1 cellular context compared by ENCODE assay signal in genomic region chr15:52021128-52021671, GRCh38.
TF ChIP-seq lines count a peak whose summit lies in the region.

No MANE protein-coding gene starts in this region.

TF ChIP-seq in HepG2, 621 proteins besides CTCF, POLR2A, EP300 and RAD21 (continued from another document and continues in another):
- TF ChIP-seq ZNF280D (CRISPR knock-in tag; IDR thresholded peaks at IDR 0.05), result no peak
- TF ChIP-seq ZNF776 (CRISPR knock-in tag; IDR thresholded peaks at IDR 0.05), result no peak
- TF ChIP-seq IKZF1 (IDR thresholded peaks at IDR 0.05), result no peak
- no peak for TF ChIP-seq FOXP1 (IDR thresholded peaks at IDR 0.05)
- no peak for TF ChIP-seq FOXP1 (CRISPR knock-in tag; IDR thresholded peaks at IDR 0.05)
- peak; percentile 56; the same call in 1 of the 2 replicates for TF ChIP-seq CEBPG (CRISPR knock-in tag; IDR thresholded peaks at IDR 0.05)
- TF ChIP-seq ZNF570 (CRISPR knock-in tag; IDR thresholded peaks at IDR 0.05; ENCODE audit: borderline replicate concordance), result no peak
- no peak for TF ChIP-seq ZNF607 (CRISPR knock-in tag; IDR thresholded peaks at IDR 0.05; ENCODE audit: borderline replicate concordance)
- TF ChIP-seq ZNF761 (CRISPR knock-in tag; conservative IDR thresholded peaks at IDR 0.05), result no peak
- no peak for TF ChIP-seq NFE2L1 (CRISPR knock-in tag; IDR thresholded peaks at IDR 0.05; ENCODE audit: borderline replicate concordance)
- no peak for TF ChIP-seq ZNF33B (CRISPR knock-in tag; IDR thresholded peaks at IDR 0.05)
- TF ChIP-seq ZNF614 (CRISPR knock-in tag; IDR thresholded peaks at IDR 0.05; ENCODE audit: borderline replicate concordance), result no peak
- TF ChIP-seq SRF (IDR thresholded peaks at IDR 0.05; ENCODE audit: low read depth, low read length), result no peak
- TF ChIP-seq FOXA3 (CRISPR knock-in tag; IDR thresholded peaks at IDR 0.05), result no peak
- TF ChIP-seq HNRNPH1 (optimal IDR thresholded peaks at IDR 0.05; ENCODE audit: low read depth, low read length), result no peak
- peak; percentile 24 for TF ChIP-seq ASH2L (IDR thresholded peaks at IDR 0.05; ENCODE audit: insufficient read length, low read depth, low read length)
- no peak; the same call in 1 of the 2 replicates for TF ChIP-seq TAF1 (CRISPR knock-in tag; IDR thresholded peaks at IDR 0.05)
- TF ChIP-seq KDM5B (CRISPR knock-in tag; IDR thresholded peaks at IDR 0.05; ENCODE audit: borderline replicate concordance), result no peak
- TF ChIP-seq RNF2 (conservative IDR thresholded peaks at IDR 0.05; ENCODE audit: low read depth), result no peak
- 0 out of 2 replicates have a peak, but pooled peaks have one; percentile 23 for TF ChIP-seq CREM (IDR thresholded peaks at IDR 0.05)
- TF ChIP-seq CREM (CRISPR knock-in tag; IDR thresholded peaks at IDR 0.05), result no peak
- TF ChIP-seq, protein P1, sequence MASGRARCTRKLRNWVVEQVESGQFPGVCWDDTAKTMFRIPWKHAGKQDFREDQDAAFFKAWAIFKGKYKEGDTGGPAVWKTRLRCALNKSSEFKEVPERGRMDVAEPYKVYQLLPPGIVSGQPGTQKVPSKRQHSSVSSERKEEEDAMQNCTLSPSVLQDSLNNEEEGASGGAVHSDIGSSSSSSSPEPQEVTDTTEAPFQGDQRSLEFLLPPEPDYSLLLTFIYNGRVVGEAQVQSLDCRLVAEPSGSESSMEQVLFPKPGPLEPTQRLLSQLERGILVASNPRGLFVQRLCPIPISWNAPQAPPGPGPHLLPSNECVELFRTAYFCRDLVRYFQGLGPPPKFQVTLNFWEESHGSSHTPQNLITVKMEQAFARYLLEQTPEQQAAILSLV (CRISPR knock-in tag; IDR thresholded peaks at IDR 0.05; ENCODE audit: borderline replicate concordance), result no peak
- no peak for TF ChIP-seq TMF1 (CRISPR knock-in tag; IDR thresholded peaks at IDR 0.05; ENCODE audit: low read depth)
- no peak for TF ChIP-seq ZFAT (CRISPR knock-in tag; conservative IDR thresholded peaks at IDR 0.05)
- TF ChIP-seq, protein P2, sequence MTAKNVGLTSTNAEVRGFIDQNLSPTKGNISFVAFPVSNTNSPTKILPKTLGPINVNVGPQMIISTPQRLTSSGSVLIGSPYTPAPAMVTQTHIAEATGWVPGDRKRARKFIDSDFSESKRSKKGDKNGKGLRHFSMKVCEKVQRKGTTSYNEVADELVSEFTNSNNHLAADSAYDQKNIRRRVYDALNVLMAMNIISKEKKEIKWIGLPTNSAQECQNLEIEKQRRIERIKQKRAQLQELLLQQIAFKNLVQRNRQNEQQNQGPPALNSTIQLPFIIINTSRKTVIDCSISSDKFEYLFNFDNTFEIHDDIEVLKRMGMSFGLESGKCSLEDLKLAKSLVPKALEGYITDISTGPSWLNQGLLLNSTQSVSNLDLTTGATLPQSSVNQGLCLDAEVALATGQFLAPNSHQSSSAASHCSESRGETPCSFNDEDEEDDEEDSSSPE (CRISPR knock-in tag; IDR thresholded peaks at IDR 0.05), result no peak
- TF ChIP-seq GATAD2A (CRISPR knock-in tag; IDR thresholded peaks at IDR 0.05), result peak; percentile 58
- TF ChIP-seq ZNF616 (CRISPR knock-in tag; IDR thresholded peaks at IDR 0.05; ENCODE audit: low read depth), result no peak
- TF ChIP-seq ZNF513 (CRISPR knock-in tag; conservative IDR thresholded peaks at IDR 0.05), result no peak
- no peak for TF ChIP-seq TRIM24 (CRISPR knock-in tag; IDR thresholded peaks at IDR 0.05)
- no peak for TF ChIP-seq ZBTB25 (CRISPR knock-in tag; IDR thresholded peaks at IDR 0.05)
- TF ChIP-seq SPEN (CRISPR knock-in tag; IDR thresholded peaks at IDR 0.05; ENCODE audit: low read depth), result no peak
- TF ChIP-seq BHLHE40 (IDR thresholded peaks at IDR 0.05; ENCODE audit: low read length), result no peak
- no peak for TF ChIP-seq ZNF430 (CRISPR knock-in tag; IDR thresholded peaks at IDR 0.05)
- TF ChIP-seq, protein P3, sequence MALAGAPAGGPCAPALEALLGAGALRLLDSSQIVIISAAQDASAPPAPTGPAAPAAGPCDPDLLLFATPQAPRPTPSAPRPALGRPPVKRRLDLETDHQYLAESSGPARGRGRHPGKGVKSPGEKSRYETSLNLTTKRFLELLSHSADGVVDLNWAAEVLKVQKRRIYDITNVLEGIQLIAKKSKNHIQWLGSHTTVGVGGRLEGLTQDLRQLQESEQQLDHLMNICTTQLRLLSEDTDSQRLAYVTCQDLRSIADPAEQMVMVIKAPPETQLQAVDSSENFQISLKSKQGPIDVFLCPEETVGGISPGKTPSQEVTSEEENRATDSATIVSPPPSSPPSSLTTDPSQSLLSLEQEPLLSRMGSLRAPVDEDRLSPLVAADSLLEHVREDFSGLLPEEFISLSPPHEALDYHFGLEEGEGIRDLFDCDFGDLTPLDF (CRISPR knock-in tag; IDR thresholded peaks at IDR 0.05), result no peak
- TF ChIP-seq NR1H2 (CRISPR knock-in tag; IDR thresholded peaks at IDR 0.05; ENCODE audit: borderline replicate concordance, low read depth), result no peak
- no peak for TF ChIP-seq TEF (CRISPR knock-in tag; IDR thresholded peaks at IDR 0.05)
- no peak for TF ChIP-seq ZNF75D (CRISPR knock-in tag; IDR thresholded peaks at IDR 0.05; ENCODE audit: borderline replicate concordance)
- no peak for TF ChIP-seq GABPB1 (CRISPR knock-in tag; IDR thresholded peaks at IDR 0.05)
- TF ChIP-seq RFX1 (IDR thresholded peaks at IDR 0.05), result no peak
- TF ChIP-seq TP53 (CRISPR knock-in tag; conservative IDR thresholded peaks at IDR 0.05), result no peak
- TF ChIP-seq ATRX (CRISPR knock-in tag; IDR thresholded peaks at IDR 0.05; ENCODE audit: borderline replicate concordance), result no peak
- no peak for TF ChIP-seq NFYC (CRISPR knock-in tag; IDR thresholded peaks at IDR 0.05)
- TF ChIP-seq JARID2 (CRISPR knock-in tag; IDR thresholded peaks at IDR 0.05; ENCODE audit: insufficient replicate concordance), result no peak
- TF ChIP-seq, protein P4, sequence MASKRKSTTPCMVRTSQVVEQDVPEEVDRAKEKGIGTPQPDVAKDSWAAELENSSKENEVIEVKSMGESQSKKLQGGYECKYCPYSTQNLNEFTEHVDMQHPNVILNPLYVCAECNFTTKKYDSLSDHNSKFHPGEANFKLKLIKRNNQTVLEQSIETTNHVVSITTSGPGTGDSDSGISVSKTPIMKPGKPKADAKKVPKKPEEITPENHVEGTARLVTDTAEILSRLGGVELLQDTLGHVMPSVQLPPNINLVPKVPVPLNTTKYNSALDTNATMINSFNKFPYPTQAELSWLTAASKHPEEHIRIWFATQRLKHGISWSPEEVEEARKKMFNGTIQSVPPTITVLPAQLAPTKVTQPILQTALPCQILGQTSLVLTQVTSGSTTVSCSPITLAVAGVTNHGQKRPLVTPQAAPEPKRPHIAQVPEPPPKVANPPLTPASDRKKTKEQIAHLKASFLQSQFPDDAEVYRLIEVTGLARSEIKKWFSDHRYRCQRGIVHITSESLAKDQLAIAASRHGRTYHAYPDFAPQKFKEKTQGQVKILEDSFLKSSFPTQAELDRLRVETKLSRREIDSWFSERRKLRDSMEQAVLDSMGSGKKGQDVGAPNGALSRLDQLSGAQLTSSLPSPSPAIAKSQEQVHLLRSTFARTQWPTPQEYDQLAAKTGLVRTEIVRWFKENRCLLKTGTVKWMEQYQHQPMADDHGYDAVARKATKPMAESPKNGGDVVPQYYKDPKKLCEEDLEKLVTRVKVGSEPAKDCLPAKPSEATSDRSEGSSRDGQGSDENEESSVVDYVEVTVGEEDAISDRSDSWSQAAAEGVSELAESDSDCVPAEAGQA (IDR thresholded peaks at IDR 0.05; ENCODE audit: low read depth), result no peak
- TF ChIP-seq, protein P4 (CRISPR knock-in tag; IDR thresholded peaks at IDR 0.05; ENCODE audit: borderline replicate concordance), result no peak
- TF ChIP-seq DMAP1 (CRISPR knock-in tag; IDR thresholded peaks at IDR 0.05), result no peak
- no peak for TF ChIP-seq ARID2 (CRISPR knock-in tag; IDR thresholded peaks at IDR 0.05; ENCODE audit: borderline replicate concordance)
- TF ChIP-seq PHB2 (IDR thresholded peaks at IDR 0.05; ENCODE audit: partially characterized antibody), result no peak
- TF ChIP-seq, protein P5, sequence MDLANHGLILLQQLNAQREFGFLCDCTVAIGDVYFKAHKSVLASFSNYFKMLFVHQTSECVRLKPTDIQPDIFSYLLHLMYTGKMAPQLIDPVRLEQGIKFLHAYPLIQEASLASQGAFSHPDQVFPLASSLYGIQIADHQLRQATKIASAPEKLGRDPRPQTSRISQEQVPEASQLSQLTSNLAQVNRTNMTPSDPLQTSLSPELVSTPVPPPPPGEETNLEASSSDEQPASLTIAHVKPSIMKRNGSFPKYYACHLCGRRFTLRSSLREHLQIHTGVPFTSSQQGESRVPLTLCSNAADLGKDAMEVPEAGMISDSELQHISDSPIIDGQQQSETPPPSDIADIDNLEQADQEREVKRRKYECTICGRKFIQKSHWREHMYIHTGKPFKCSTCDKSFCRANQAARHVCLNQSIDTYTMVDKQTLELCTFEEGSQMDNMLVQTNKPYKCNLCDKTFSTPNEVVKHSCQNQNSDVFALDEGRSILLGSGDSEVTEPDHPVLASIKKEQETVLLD (CRISPR knock-in tag; IDR thresholded peaks at IDR 0.05; ENCODE audit: low read depth), result no peak
